15 cellular contexts compared by ENCODE assay signal in genomic region chr12:19779393-19780056, GRCh38.
A peak's percentile ranks its signal among the peaks of the same experiment; 100 is the strongest.
DNase-seq lines count a peak whose midpoint lies in the region; ATAC-seq and TF ChIP-seq lines count a peak whose summit lies in the region.
"Had no signal": no experiment of that assay in that cellular context is flagged by ENCODE, and none has a peak within 500 bp of the region (broad histone marks: within the 10 kb centered on the region; RNA-seq: fewer than 3 reads in every experiment).

No MANE protein-coding gene starts in this region.

- H3K79me2 ChIP-seq in MM.1S (ENCODE audit: low read length): no peaks in the 10 kb centered on the region

- H3K4me3 Mint-ChIP-seq in nephron: no peak overlapping the region
- no peak overlapping the region for H3K4me3 Mint-ChIP-seq in activated CD8-positive, alpha-beta memory T cell treated with anti-CD3 and anti-CD28 coated beads, Interleukin-2, amount 10 ng/mL, durations not matched to agents 7 days and 5 days
- H3K4me3 Mint-ChIP-seq: HFFc6 had no signal

- H3K4me1 ChIP-seq in SJCRH30 (no peaks in the 10 kb centered on the region), MM.1S (ENCODE audit: low read length) (no peaks in the 10 kb centered on the region)
- H3K4me1 ChIP-seq: gastrocnemius medialis, upper lobe of left lung had no signal

- H3K36me3 Mint-ChIP-seq in nephron (ENCODE audit: low read depth): no peaks in the 10 kb centered on the region
- no peaks in the 10 kb centered on the region for H3K36me3 Mint-ChIP-seq in activated CD8-positive, alpha-beta memory T cell treated with anti-CD3 and anti-CD28 coated beads, Interleukin-2, amount 10 ng/mL, durations not matched to agents 7 days and 5 days

- peaks cover 8% of the 10 kb centered on the region for H3K9me3 Mint-ChIP-seq in nephron
- H3K9me3 Mint-ChIP-seq in activated CD8-positive, alpha-beta memory T cell treated with anti-CD3 and anti-CD28 coated beads, Interleukin-2, amount 10 ng/mL, durations not matched to agents 7 days and 5 days (ENCODE audit: low read depth): peaks cover 2% of the 10 kb centered on the region
- H3K9me3 Mint-ChIP-seq: HFFc6 had no signal

- H3F3A ChIP-seq in MM.1S (ENCODE audit: insufficient read depth, low read length): no peaks in the 10 kb centered on the region

- H3K4me2 ChIP-seq in MM.1S (ENCODE audit: low read depth, low read length): no peak overlapping the region

- intact Hi-C loops in Right ventricle myocardium superior (cut with DNase I): no loop called here

- no peaks in the 10 kb centered on the region for H4K20me1 ChIP-seq in MM.1S (ENCODE audit: insufficient read depth, low read length)

- peaks cover 4% of the 10 kb centered on the region for H3K4me1 Mint-ChIP-seq in nephron
- no peaks in the 10 kb centered on the region for H3K4me1 Mint-ChIP-seq in activated CD8-positive, alpha-beta memory T cell treated with anti-CD3 and anti-CD28 coated beads, Interleukin-2, amount 10 ng/mL, durations not matched to agents 7 days and 5 days

- H3K9ac ChIP-seq in MM.1S (ENCODE audit: low read length): no peak overlapping the region

- H3K9me2 ChIP-seq in MM.1S (replicated peaks; ENCODE audit: insufficient read depth, low read length): no peaks in the 10 kb centered on the region

- CTCF ChIA-PET in activated CD8-positive, alpha-beta memory T cell treated with anti-CD3 and anti-CD28 coated beads, Interleukin-2, amount 10 ng/mL, durations not matched to agents 7 days and 5 days (lab: Charles Lee): no interaction called here

- no peak overlapping the region for H3K27ac ChIP-seq in SJCRH30
- no peak overlapping the region for H3K27ac ChIP-seq in MM.1S (ENCODE audit: low read length)
- H3K27ac ChIP-seq: gastrocnemius medialis, upper lobe of left lung had no signal

- H3K36me3 ChIP-seq in SJCRH30: no peaks in the 10 kb centered on the region
- no peaks in the 10 kb centered on the region for H3K36me3 ChIP-seq in MM.1S (replicated peaks; ENCODE audit: insufficient read depth, low read length)
- H3K36me3 ChIP-seq: gastrocnemius medialis, upper lobe of left lung had no signal

- H2AFZ ChIP-seq in MM.1S (ENCODE audit: low read length): no peak overlapping the region

- H3K4me3 ChIP-seq in SJCRH30 (no peak overlapping the region), MM.1S (ENCODE audit: low read length) (no peak overlapping the region)
- H3K4me3 ChIP-seq: gastrocnemius medialis, upper lobe of left lung had no signal

- H3K27me3 Mint-ChIP-seq in nephron (ENCODE audit: low read depth): no peaks in the 10 kb centered on the region
- no peaks in the 10 kb centered on the region for H3K27me3 Mint-ChIP-seq in activated CD8-positive, alpha-beta memory T cell treated with anti-CD3 and anti-CD28 coated beads, Interleukin-2, amount 10 ng/mL, durations not matched to agents 7 days and 5 days

- no peaks in the 10 kb centered on the region for H3K9me3 ChIP-seq in SJCRH30 (replicated peaks)
- no peaks in the 10 kb centered on the region for H3K9me3 ChIP-seq in MM.1S (replicated peaks; ENCODE audit: insufficient read depth, low read length)
- H3K9me3 ChIP-seq: gastrocnemius medialis, upper lobe of left lung had no signal

- TF ChIP-seq CTCF in AG09319 (IDR thresholded peaks at IDR 0.05; ENCODE audit: low read depth, low read length): peak; percentile 1
- peak in 1 of 3 experiments; percentile 10 for TF ChIP-seq CTCF in nephron (IDR thresholded peaks at IDR 0.05; ENCODE audit: unreplicated experiment in 3 of 3)
- TF ChIP-seq CTCF in MM.1S (IDR thresholded peaks at IDR 0.05; ENCODE audit: low read length): no peak

- no peaks in the 10 kb centered on the region for H3K27me3 ChIP-seq in SJCRH30
- no peaks in the 10 kb centered on the region for H3K27me3 ChIP-seq in MM.1S (replicated peaks; ENCODE audit: insufficient read depth, low read length)
- H3K27me3 ChIP-seq: gastrocnemius medialis, upper lobe of left lung had no signal

- peak overlapping the region in 2 of 3 experiments; percentile 34 to 44 for H3K27ac Mint-ChIP-seq in nephron
- H3K27ac Mint-ChIP-seq in activated CD8-positive, alpha-beta memory T cell treated with anti-CD3 and anti-CD28 coated beads, Interleukin-2, amount 10 ng/mL, durations not matched to agents 7 days and 5 days: no peak overlapping the region
- H3K27ac Mint-ChIP-seq: HFFc6 had no signal

- DNase-seq in AG09319 (ENCODE audit: extremely low read depth, low read depth) (no peak), SJCRH30 (peak; percentile 12 to 16), Right ventricle myocardium superior (peak; percentile 65), MM.1S (no peak)
- no peak for DNase-seq in stimulated activated CD4-positive, alpha-beta T cell treated with anti-CD3 and anti-CD28 coated beads, Interleukin-4, amount 100 ng/mL, for 4 hours
- no peak for DNase-seq in activated CD8-positive, alpha-beta memory T cell treated with anti-CD3 and anti-CD28 coated beads, Interleukin-2, amount 10 ng/mL, durations not matched to agents 7 days and 5 days
- DNase-seq: amniotic stem cell; effector CD4-positive, alpha-beta T cell; gastrocnemius medialis; HFFc6; PC-3; upper lobe of left lung had no signal

- ATAC-seq in Right ventricle myocardium superior (ENCODE audit: poor library complexity) (peak; percentile 90), GM19467 (IDR thresholded peaks at IDR 0.05; ENCODE audit: unreplicated experiment) (no peak)
- no peak for ATAC-seq in activated CD8-positive, alpha-beta memory T cell treated with anti-CD3 and anti-CD28 coated beads, Interleukin-2, amount 10 ng/mL, durations not matched to agents 7 days and 5 days
- ATAC-seq: activated CD4-positive, CD25-positive, alpha-beta regulatory T cell treated with anti-CD3 and anti-CD28 coated beads, Interleukin-2, amount 50 U/mL, for 24 hours; gastrocnemius medialis; PC-3 had no signal

Comparison
In these comparisons a context has a peak if more than half of its experiments do, and no peak if none do; other contexts are left out.
1. DNase-seq: peak in SJCRH30 (2 of 2) and Right ventricle myocardium superior (single experiment); none in AG09319 (single experiment), MM.1S (single experiment), stimulated activated CD4-positive, alpha-beta T cell treated with anti-CD3 and anti-CD28 coated beads, Interleukin-4, amount 100 ng/mL, for 4 hours (0 of 2) and activated CD8-positive, alpha-beta memory T cell treated with anti-CD3 and anti-CD28 coated beads, Interleukin-2, amount 10 ng/mL, durations not matched to agents 7 days and 5 days (single experiment).